ENCODE assay signal across 8 cellular contexts in genomic region chr6:24718449-24719124, GRCh38. TPM values are rescaled to one million over a fixed set of nuclear protein-coding genes. Genes with fewer than 3 reads are reported as not detected.
DNase-seq lines count a peak whose midpoint lies in the region; ATAC-seq, FAIRE-seq and TF ChIP-seq lines count a peak whose summit lies in the region.

No MANE protein-coding gene starts in this region.

- RAD21 ChIA-PET in GM12878 (lab: Charles Lee; ENCODE audit: unreplicated experiment), result interaction anchor here (0.6 to 2.3 kb wide), 11 partner anchors 17 to 309 kb away, joined by 3 to 13 read pairs (median 4); partner anchors contain the start of gene TDP2

- POLR2A ChIA-PET in GM12878 (lab: Charles Lee), result interaction anchor here (0.6 to 3.5 kb wide), 14 partner anchors 10 to 1802 kb away, joined by 3 to 25 read pairs (median 6); no protein-coding TSS in a partner anchor

- H4K20me1 ChIP-seq in GM12878 (ENCODE audit: control insufficient read depth, insufficient read depth), result peaks cover 11% of the 10 kb centered on the region; the same call in 1 of the 2 replicates

- TF ChIP-seq CTCF in right atrium auricular region (IDR thresholded peaks at IDR 0.05) (no peak), GM12878 (IDR thresholded peaks at IDR 0.05 in 2 of 3, conservative IDR thresholded peaks at IDR 0.05 in 1 of 3; ENCODE audit: control insufficient read depth in 2 of 3, extremely low read depth in 1 of 3, insufficient read depth in 1 of 3, low read depth in 3 of 3, low read length in 3 of 3) (no peak)

- intact Hi-C loops in Right ventricle myocardium inferior (cut with DNase I) (no loop called here), GM12878 (cut with micrococcal nuclease; ENCODE audit: unreplicated experiment) (loop anchor here (10.0 kb wide), 1 partner anchor 306 kb away; no protein-coding TSS in a partner anchor), aorta (cut with DNase I) (no loop called here)

- no peaks in the 10 kb centered on the region for H3K9me3 Mint-ChIP-seq in memory B cell

- H3K27ac Mint-ChIP-seq in memory B cell, result peak overlapping the region; percentile 100

- peak overlapping the region; percentile 89 for H3K4me3 Mint-ChIP-seq in memory B cell

- no peak overlapping the region for H2AFZ ChIP-seq in GM12878 (ENCODE audit: control insufficient read depth, low read depth, low read length)

- H3K4me2 ChIP-seq in GM12878 (ENCODE audit: control insufficient read depth, insufficient read depth), result peak overlapping the region; percentile 90

- BruUV-seq in GM12878 (replicated peaks; lab: Mats Ljungman, UMichigan), result no TSS peak

- H3K27ac ChIP-seq in right atrium auricular region, result peak overlapping the region; percentile 100
- peak overlapping the region; percentile 95 for H3K27ac ChIP-seq in GM12878 (ENCODE audit: control insufficient read depth, insufficient read depth)
- no peak overlapping the region for H3K27ac ChIP-seq in aorta (ENCODE audit: low read depth in 1 of 2, low read length in 2 of 2)

- CTCF ChIA-PET in GM12878 (lab: Yijun Ruan, JAX), result interaction anchor here (0.7 to 1.9 kb wide), 6 partner anchors 25 to 286 kb away, joined by 3 to 12 read pairs (median 3); no protein-coding TSS in a partner anchor

- SMC1A ChIA-PET in GM12878 (lab: Charles Lee; ENCODE audit: uncharacterized antibody, unreplicated experiment), result interaction anchor here (0.7 to 2.7 kb wide), 11 partner anchors 14 to 435 kb away, joined by 3 to 11 read pairs (median 4); no protein-coding TSS in a partner anchor

- in situ Hi-C loops in GM12878 (cut with MboI), result loop anchor here (25.0 kb wide), 1 partner anchor 656 kb away; no protein-coding TSS in a partner anchor

- peaks cover 70% of the 10 kb centered on the region for H3K79me2 ChIP-seq in GM12878 (ENCODE audit: control insufficient read depth, insufficient read depth, low read length)

- H3K4me1 ChIP-seq in right atrium auricular region (peaks cover 0 to 58% of the 10 kb centered on the region in 2 donors), GM12878 (ENCODE audit: control insufficient read depth, insufficient read depth, low read length) (no peaks in the 10 kb centered on the region; the same call in 1 of the 2 replicates), aorta (ENCODE audit: control insufficient read depth in 1 of 2, insufficient read depth in 2 of 2, low read length in 2 of 2) (no peaks in the 10 kb centered on the region)

- H3K36me3 ChIP-seq in right atrium auricular region (peaks cover 26% of the 10 kb centered on the region), GM12878 (ENCODE audit: control insufficient read depth in 2 of 2, insufficient read depth in 2 of 2, low read length in 1 of 2) (peaks cover 0 to 21% of the 10 kb centered on the region in 2 experiments; a peak in 3 of 4 replicates), aorta (ENCODE audit: control insufficient read depth in 1 of 2, insufficient read depth in 2 of 2, low read length in 1 of 2) (peaks cover 0 to 2% of the 10 kb centered on the region in 2 donors)

- H3K4me1 Mint-ChIP-seq in memory B cell, result peaks cover 23% of the 10 kb centered on the region

- FAIRE-seq in GM12878 (lab: Jason Lieb, UNC), result no peak

- H3K4me3 ChIP-seq in right atrium auricular region (peak overlapping the region; percentile 93 to 99), GM12878 (peak overlapping the region; percentile 86), aorta (ENCODE audit: low read length in 2 of 2) (peak overlapping the region; percentile 85 to 92)

- TF ChIP-seq POLR2A in GM12878 (IDR thresholded peaks at IDR 0.05; ENCODE audit: low read depth, low read length), result no peak

- 5% methylated on average over 8 of the region's 8 CpGs for WGBS in GM12878 (ENCODE audit: insufficient coverage, insufficient replicate concordance, low lambda C conversion rate, missing lambda C conversion rate)
- 8 to 9% methylated on average over 8 of the region's 8 CpGs for WGBS in aorta, 2 donors

- no peak for ATAC-seq in Right ventricle myocardium inferior
- ATAC-seq in GM12878, result no peak
- no peak for ATAC-seq in memory B cell (ENCODE audit: low read depth)
- ATAC-seq in aorta (ENCODE audit: low FRiP score), result no peak
- no peak for ATAC-seq in GM21381 (IDR thresholded peaks at IDR 0.05; ENCODE audit: unreplicated experiment)

- H3K27me3 Mint-ChIP-seq in memory B cell, result no peaks in the 10 kb centered on the region

- no peak for TF ChIP-seq RAD21 in GM12878 (IDR thresholded peaks at IDR 0.05; ENCODE audit: insufficient read depth, low read depth, low read length)

- H3K27me3 ChIP-seq in right atrium auricular region (no peaks in the 10 kb centered on the region), GM12878 (replicated peaks in 1 of 2; ENCODE audit: control insufficient read depth in 2 of 2, insufficient read depth in 2 of 2, low read length in 1 of 2) (no peaks in the 10 kb centered on the region), aorta (ENCODE audit: control insufficient read depth in 1 of 2, insufficient read depth in 2 of 2, low read length in 1 of 2) (peaks cover 0 to 1% of the 10 kb centered on the region in 2 donors)

- TF ChIP-seq EP300 in GM12878 (IDR thresholded peaks at IDR 0.05; ENCODE audit: borderline replicate concordance in 1 of 2, control insufficient read depth in 1 of 2, low read depth in 2 of 2, low read length in 2 of 2), result no peak

- no peaks in the 10 kb centered on the region for H3K9me3 ChIP-seq in right atrium auricular region
- H3K9me3 ChIP-seq in GM12878 (replicated peaks; ENCODE audit: control insufficient read depth, insufficient read depth, low read length), result no peaks in the 10 kb centered on the region
- H3K9me3 ChIP-seq in aorta (ENCODE audit: control insufficient read depth, low read length), result no peaks in the 10 kb centered on the region

- peaks cover 20% of the 10 kb centered on the region for H3K36me3 Mint-ChIP-seq in memory B cell

- DNase-seq in right atrium auricular region (ENCODE audit: low spot score), result no peak
- DNase-seq in Right ventricle myocardium inferior (ENCODE audit: missing footprints), result no peak
- DNase-seq in GM12878 (ENCODE audit: low read depth, low spot score), result no peak
- no peak for DNase-seq in memory B cell (ENCODE audit: low spot score in 2 of 2)
- no peak for DNase-seq in aorta
- DNase-seq in putamen (ENCODE audit: low spot score), result no peak
- no peak for DNase-seq in hypothalamus (lab: John Stamatoyannopoulos, UW)

- H3K9ac ChIP-seq in GM12878 (ENCODE audit: control insufficient read depth, insufficient read depth, low read length), result peak overlapping the region; percentile 99

RNA-seq across cellular contexts. Expression of gene C6orf62, which starts 0.4 kb away (rescaled TPM):
- total RNA-seq in right atrium auricular region (10 to 100 TPM; 24.0 to 47.4 TPM), Right ventricle myocardium inferior (43.2 TPM), GM12878 (2014; rRNA removed) (55.6 and 61.5 TPM in 2 replicates), GM12878 (2014; rRNA removed; fragmentation: Illumina TruSeq; extraction: Trizol) (92.2 and 92.7 TPM in 2 replicates), GM12878 (2021) (111 and 113 TPM in 2 replicates), aorta (10 to 100 TPM; 72.7 to 88.5 TPM)
- total RNA-seq in GM12878 (2013; cell fraction: nucleolus; rRNA removed), result 86.5 and 96.5 TPM in 2 replicates
- polyA plus RNA-seq in GM12878 (2011; ENCODE audit: low read depth), result 46.1 TPM
- polyA plus RNA-seq in GM12878 (2011; rRNA removed) (128 and 158 TPM in 2 replicates), GM12878 (2014; fragmentation: Illumina TruSeq; extraction: Trizol) (125 and 161 TPM in 2 replicates), GM12878 (2014; fragmentation: Nextera tagmentation; extraction: Ambion mirVana) (100 to 1,000 TPM; 196 to 565 TPM), GM12878 (2014; rRNA removed) (66.8 and 73.9 TPM in 2 replicates), GM12878 (2016; fragmentation: Nextera tagmentation; extraction: Ambion mirVana) (100 to 1,000 TPM; 290 to 309 TPM), aorta (10 to 100 TPM; 35.1 to 41.7 TPM)
- 53.6 and 63.0 TPM in 2 replicates for polyA plus RNA-seq in GM12878 (2011; cell fraction: cytosol; rRNA removed)
- 81.7 and 136 TPM in 2 replicates for polyA plus RNA-seq in GM12878 (2011; cell fraction: nucleus; rRNA removed)
- 85.1 and 101 TPM in 2 replicates for polyA plus RNA-seq in GM12878 (2012)
- 89.7 and 107 TPM in 2 replicates for polyA minus RNA-seq in GM12878 (2011; rRNA and poly(A)+ RNA removed)
- polyA minus RNA-seq in GM12878 (2011; cell fraction: cytosol; rRNA and poly(A)+ RNA removed), result 42.2 and 63.3 TPM in 2 replicates
- 36.1 and 50.7 TPM in 2 replicates for polyA minus RNA-seq in GM12878 (2011; cell fraction: nucleus; rRNA and poly(A)+ RNA removed)

RNA-seq across cellular contexts. Expression of gene ACOT13, which starts 51.7 kb away (rescaled TPM):
- total RNA-seq in right atrium auricular region, result 10 to 100 TPM; 12.0 to 19.9 TPM
- 75.8 TPM for total RNA-seq in Right ventricle myocardium inferior
- total RNA-seq in GM12878 (2013; cell fraction: nucleolus; rRNA removed), result 3.6 and 4.8 TPM in 2 replicates
- total RNA-seq in GM12878 (2014; rRNA removed), result 6.0 and 7.5 TPM in 2 replicates
- total RNA-seq in GM12878 (2014; rRNA removed; fragmentation: Illumina TruSeq; extraction: Trizol), result 26.6 and 28.2 TPM in 2 replicates
- 28.6 and 33.8 TPM in 2 replicates for total RNA-seq in GM12878 (2021)
- polyA plus RNA-seq in GM12878 (2011; ENCODE audit: low read depth), result 3.9 TPM
- 31.4 and 48.4 TPM in 2 replicates for polyA plus RNA-seq in GM12878 (2011; rRNA removed)
- 11.6 and 16.2 TPM in 2 replicates for polyA plus RNA-seq in GM12878 (2011; cell fraction: cytosol; rRNA removed)
- polyA plus RNA-seq in GM12878 (2011; cell fraction: nucleus; rRNA removed), result 6.4 and 8.4 TPM in 2 replicates
- polyA plus RNA-seq in GM12878 (2012), result 16.9 and 21.0 TPM in 2 replicates
- 41.9 and 46.5 TPM in 2 replicates for polyA plus RNA-seq in GM12878 (2014; fragmentation: Illumina TruSeq; extraction: Trizol)
- 10 to 100 TPM; 54.8 to 60.6 TPM for polyA plus RNA-seq in GM12878 (2014; fragmentation: Nextera tagmentation; extraction: Ambion mirVana)
- polyA plus RNA-seq in GM12878 (2014; rRNA removed), result 19.6 and 26.8 TPM in 2 replicates
- 10 to 100 TPM; 55.7 to 57.1 TPM for polyA plus RNA-seq in GM12878 (2016; fragmentation: Nextera tagmentation; extraction: Ambion mirVana)
- polyA minus RNA-seq in GM12878 (2011; rRNA and poly(A)+ RNA removed), result 2.2 and 5.0 TPM in 2 replicates
- 1.2 and 4.4 TPM in 2 replicates for polyA minus RNA-seq in GM12878 (2011; cell fraction: cytosol; rRNA and poly(A)+ RNA removed)
- polyA minus RNA-seq in GM12878 (2011; cell fraction: nucleus; rRNA and poly(A)+ RNA removed), result 1.3 and 2.3 TPM in 2 replicates
- total RNA-seq in aorta, result 10 to 100 TPM in 1 of 2 donors, 1 to 10 TPM in 1; 8.9 to 10.4 TPM
- polyA plus RNA-seq in aorta, result 10 to 100 TPM in 1 of 2 donors, 1 to 10 TPM in 1; 7.3 to 13.5 TPM

RNA-seq across cellular contexts. Expression of gene TDP2, which starts 51.9 kb away (rescaled TPM):
- total RNA-seq in right atrium auricular region, result 10 to 100 TPM; 18.5 to 22.2 TPM
- total RNA-seq in Right ventricle myocardium inferior, result 21.7 TPM
- 44.7 and 45.5 TPM in 2 replicates for total RNA-seq in GM12878 (2013; cell fraction: nucleolus; rRNA removed)
- 32.1 and 35.1 TPM in 2 replicates for total RNA-seq in GM12878 (2014; rRNA removed)
- total RNA-seq in GM12878 (2014; rRNA removed; fragmentation: Illumina TruSeq; extraction: Trizol), result 30.4 and 32.9 TPM in 2 replicates
- total RNA-seq in GM12878 (2021), result 35.8 and 38.1 TPM in 2 replicates
- 26.8 TPM for polyA plus RNA-seq in GM12878 (2011; ENCODE audit: low read depth)
- polyA plus RNA-seq in GM12878 (2011; rRNA removed), result 48.7 and 71.6 TPM in 2 replicates
- polyA plus RNA-seq in GM12878 (2011; cell fraction: cytosol; rRNA removed), result 18.0 and 28.8 TPM in 2 replicates
- 33.2 and 46.6 TPM in 2 replicates for polyA plus RNA-seq in GM12878 (2011; cell fraction: nucleus; rRNA removed)
- 35.9 and 36.0 TPM in 2 replicates for polyA plus RNA-seq in GM12878 (2012)
- polyA plus RNA-seq in GM12878 (2014; fragmentation: Illumina TruSeq; extraction: Trizol), result 52.5 and 59.2 TPM in 2 replicates
- 10 to 100 TPM; 24.4 to 29.8 TPM for polyA plus RNA-seq in GM12878 (2014; fragmentation: Nextera tagmentation; extraction: Ambion mirVana)
- polyA plus RNA-seq in GM12878 (2014; rRNA removed), result 35.3 and 39.6 TPM in 2 replicates
- 10 to 100 TPM; 50.5 to 53.3 TPM for polyA plus RNA-seq in GM12878 (2016; fragmentation: Nextera tagmentation; extraction: Ambion mirVana)
- 20.3 and 20.5 TPM in 2 replicates for polyA minus RNA-seq in GM12878 (2011; rRNA and poly(A)+ RNA removed)
- 10.8 and 11.3 TPM in 2 replicates for polyA minus RNA-seq in GM12878 (2011; cell fraction: cytosol; rRNA and poly(A)+ RNA removed)
- 33.6 and 57.3 TPM in 2 replicates for polyA minus RNA-seq in GM12878 (2011; cell fraction: nucleus; rRNA and poly(A)+ RNA removed)
- total RNA-seq in aorta, result 10 to 100 TPM; 30.7 to 35.7 TPM
- 10 to 100 TPM; 40.8 to 99.7 TPM for polyA plus RNA-seq in aorta

RNA-seq across cellular contexts. Expression of gene GMNN, which starts 56.1 kb away (rescaled TPM):
- total RNA-seq in right atrium auricular region (1 to 10 TPM; 4.0 to 4.2 TPM), Right ventricle myocardium inferior (8.1 TPM), GM12878 (2014; rRNA removed) (53.0 and 57.5 TPM in 2 replicates), GM12878 (2014; rRNA removed; fragmentation: Illumina TruSeq; extraction: Trizol) (77.9 and 80.3 TPM in 2 replicates), GM12878 (2021) (50.0 and 51.9 TPM in 2 replicates), aorta (10 to 100 TPM in 1 of 2 donors, 1 to 10 TPM in 1; 5.3 to 10.2 TPM)
- total RNA-seq in GM12878 (2013; cell fraction: nucleolus; rRNA removed), result 99.9 and 117 TPM in 2 replicates
- polyA plus RNA-seq in GM12878 (2011; ENCODE audit: low read depth), result 22.9 TPM
- polyA plus RNA-seq in GM12878 (2011; rRNA removed) (125 and 181 TPM in 2 replicates), GM12878 (2014; fragmentation: Illumina TruSeq; extraction: Trizol) (84.5 and 107 TPM in 2 replicates), GM12878 (2014; fragmentation: Nextera tagmentation; extraction: Ambion mirVana) (100 to 1,000 TPM; 146 to 153 TPM), GM12878 (2014; rRNA removed) (51.3 and 70.6 TPM in 2 replicates), GM12878 (2016; fragmentation: Nextera tagmentation; extraction: Ambion mirVana) (100 to 1,000 TPM; 140 to 141 TPM), aorta (10 to 100 TPM in 1 of 2 donors, 1 to 10 TPM in 1; 6.8 to 13.1 TPM)
- polyA plus RNA-seq in GM12878 (2011; cell fraction: cytosol; rRNA removed), result 63.4 and 65.2 TPM in 2 replicates
- polyA plus RNA-seq in GM12878 (2011; cell fraction: nucleus; rRNA removed), result 59.5 and 73.5 TPM in 2 replicates
- 35.0 and 36.3 TPM in 2 replicates for polyA plus RNA-seq in GM12878 (2012)
- 38.8 and 47.4 TPM in 2 replicates for polyA minus RNA-seq in GM12878 (2011; rRNA and poly(A)+ RNA removed)
- polyA minus RNA-seq in GM12878 (2011; cell fraction: cytosol; rRNA and poly(A)+ RNA removed), result 27.7 and 29.7 TPM in 2 replicates
- 48.4 and 93.3 TPM in 2 replicates for polyA minus RNA-seq in GM12878 (2011; cell fraction: nucleus; rRNA and poly(A)+ RNA removed)

Comparison
In these comparisons a context has a peak if more than half of its experiments do, and no peak if none do; other contexts are left out.
1. H3K27ac ChIP-seq: peak in right atrium auricular region (2 of 2) and GM12878 (single experiment); none in aorta (0 of 2).
2. Peak in every context shown above with its lines, with median percentiles within 50 percentile points of each other: H3K4me3 ChIP-seq.